24 cellular contexts compared by ENCODE assay signal in genomic region chr10:130775311-130775710, GRCh38.
A peak's percentile ranks its signal among the peaks of the same experiment; 100 is the strongest.
DNase-seq lines count a peak whose midpoint lies in the region; ATAC-seq, FAIRE-seq and TF ChIP-seq lines count a peak whose summit lies in the region.
"Had no signal": no experiment of that assay in that cellular context is flagged by ENCODE, and none has a peak within 500 bp of the region (broad histone marks: within the 10 kb centered on the region; RNA-seq: fewer than 3 reads in every experiment).

No MANE protein-coding gene starts in this region.

- peaks cover 0 to 34% (median 0%) of the 10 kb centered on the region in 7 donors for H3K27me3 ChIP-seq in spleen (replicated peaks in 1 of 7)
- H3K27me3 ChIP-seq: BE2C had no signal

- no peaks in the 10 kb centered on the region for H3K9me3 Mint-ChIP-seq in natural killer cell treated with Interleukin-12 subunit alpha and Interleukin-12 subunit beta and Interleukin-15 and Interleukin-18, amount 100 ng/mL, for 72 hours
- H3K9me3 Mint-ChIP-seq in natural killer cell = no peaks in the 10 kb centered on the region
- peaks cover 0 to 3% (median 0%) of the 10 kb centered on the region in 9 donors for H3K9me3 Mint-ChIP-seq in naive thymus-derived CD8-positive, alpha-beta T cell
- H3K9me3 Mint-ChIP-seq in nephron progenitor cell = peaks cover 3% of the 10 kb centered on the region

- no peak overlapping the region for H3K4me3 ChIP-seq in kidney (ENCODE audit: low read length in 2 of 2)
- H3K4me3 ChIP-seq in spleen = no peak overlapping the region
- H3K4me3 ChIP-seq: A549; BLaER1 treated with 17β-estradiol and CSF1 and Interleukin-3, amounts not matched to agents 10 nM and 100 nM; HAP-1 had no signal

- H3K4me1 ChIP-seq in kidney (ENCODE audit: control insufficient read depth in 1 of 2, insufficient read depth in 1 of 2, low read depth in 1 of 2, low read length in 2 of 2) = no peaks in the 10 kb centered on the region
- H3K4me1 ChIP-seq in spleen = no peaks in the 10 kb centered on the region
- H3K4me1 ChIP-seq: A549, BE2C, HAP-1 had no signal

- no peaks in the 10 kb centered on the region for H3K36me3 ChIP-seq in kidney (ENCODE audit: control insufficient read depth in 1 of 2, insufficient read depth in 2 of 2, low read length in 2 of 2)
- no peaks in the 10 kb centered on the region for H3K36me3 ChIP-seq in spleen
- H3K36me3 ChIP-seq: BE2C; BLaER1 treated with 17β-estradiol and CSF1 and Interleukin-3, amounts not matched to agents 10 nM and 100 nM; HAP-1 had no signal

- TF ChIP-seq POLR2A in spleen (IDR thresholded peaks at IDR 0.05) = no peak

- POLR2A ChIA-PET in naive thymus-derived CD8-positive, alpha-beta T cell (lab: Charles Lee) = no interaction called here

- no peaks in the 10 kb centered on the region for H3K36me3 Mint-ChIP-seq in natural killer cell treated with Interleukin-12 subunit alpha and Interleukin-12 subunit beta and Interleukin-15 and Interleukin-18, amount 100 ng/mL, for 72 hours
- H3K36me3 Mint-ChIP-seq in natural killer cell (no peaks in the 10 kb centered on the region), nephron progenitor cell (ENCODE audit: low read depth) (no peaks in the 10 kb centered on the region)
- H3K36me3 Mint-ChIP-seq in naive thymus-derived CD8-positive, alpha-beta T cell = no peaks in the 10 kb centered on the region
- H3K36me3 Mint-ChIP-seq: CD4-positive, alpha-beta memory T cell had no signal

- H3K9ac ChIP-seq in kidney (ENCODE audit: low read length in 2 of 2) = no peak overlapping the region
- H3K9ac ChIP-seq: BLaER1 treated with 17β-estradiol and CSF1 and Interleukin-3, amounts not matched to agents 10 nM and 100 nM had no signal

- WGBS in spleen, 5 donors = 64 to 89% (median 71%) methylated on average over 1 of the region's 1 CpG

- FAIRE-seq in kidney (lab: Jason Lieb, UNC) = no peak
- FAIRE-seq: A549, G401.6, GM12892, H54 had no signal

- no peak for ATAC-seq in natural killer cell treated with Interleukin-12 subunit alpha and Interleukin-12 subunit beta and Interleukin-15 and Interleukin-18, amount 100 ng/mL, for 72 hours
- ATAC-seq in natural killer cell = no peak
- ATAC-seq in naive thymus-derived CD8-positive, alpha-beta T cell = no peak
- ATAC-seq: A549 had no signal

- H3K4me3 Mint-ChIP-seq in natural killer cell treated with Interleukin-12 subunit alpha and Interleukin-12 subunit beta and Interleukin-15 and Interleukin-18, amount 100 ng/mL, for 72 hours = no peak overlapping the region
- no peak overlapping the region for H3K4me3 Mint-ChIP-seq in natural killer cell
- no peak overlapping the region for H3K4me3 Mint-ChIP-seq in naive thymus-derived CD8-positive, alpha-beta T cell
- no peak overlapping the region for H3K4me3 Mint-ChIP-seq in nephron progenitor cell
- H3K4me3 Mint-ChIP-seq: CD4-positive, alpha-beta memory T cell; HFFc6 had no signal

- no peaks in the 10 kb centered on the region for H3K4me1 Mint-ChIP-seq in natural killer cell treated with Interleukin-12 subunit alpha and Interleukin-12 subunit beta and Interleukin-15 and Interleukin-18, amount 100 ng/mL, for 72 hours (ENCODE audit: low read depth in 2 of 2)
- H3K4me1 Mint-ChIP-seq in natural killer cell = no peaks in the 10 kb centered on the region
- H3K4me1 Mint-ChIP-seq in naive thymus-derived CD8-positive, alpha-beta T cell = no peaks in the 10 kb centered on the region
- H3K4me1 Mint-ChIP-seq in nephron progenitor cell = no peaks in the 10 kb centered on the region
- H3K4me1 Mint-ChIP-seq: CD4-positive, alpha-beta memory T cell had no signal

- peaks cover 5 to 7% of the 10 kb centered on the region in 2 donors for H3K27me3 Mint-ChIP-seq in natural killer cell treated with Interleukin-12 subunit alpha and Interleukin-12 subunit beta and Interleukin-15 and Interleukin-18, amount 100 ng/mL, for 72 hours
- H3K27me3 Mint-ChIP-seq in natural killer cell (ENCODE audit: low read depth in 2 of 2) (no peaks in the 10 kb centered on the region), nephron progenitor cell (ENCODE audit: low read depth, poor library complexity) (peaks cover 20% of the 10 kb centered on the region)
- H3K27me3 Mint-ChIP-seq in naive thymus-derived CD8-positive, alpha-beta T cell = peaks cover 0 to 24% (median 6%) of the 10 kb centered on the region in 5 donors

- intact Hi-C loops in natural killer cell (cut with micrococcal nuclease) = no loop called here
- intact Hi-C loops in kidney (cut with DNase I) = no loop called here
- intact Hi-C loops in spleen (cut with DNase I; ENCODE audit: low total_unique reads) = no loop called here

- peak; percentile 23 for DNase-seq in natural killer cell treated with Interleukin-12 subunit alpha and Interleukin-12 subunit beta and Interleukin-15 and Interleukin-18, amount 100 ng/mL, for 72 hours (ENCODE audit: low spot score)
- DNase-seq in natural killer cell (no peak), kidney (peak; percentile 14), spleen (peak; percentile 52), nephron progenitor cell (no peak), EL (no peak)
- no peak for DNase-seq in naive thymus-derived CD8-positive, alpha-beta T cell
- DNase-seq: 8988T; ACHN; AML-193; BE2C; Calu3; CD4-positive, alpha-beta memory T cell; COR-L47; DMS53; DMS79 treated with DMSO at 0.1 percent for 48 hours; GOT3; HFFc6 had no signal

- TF ChIP-seq CTCF in natural killer cell (IDR thresholded peaks at IDR 0.05) = no peak
- TF ChIP-seq CTCF in kidney (IDR thresholded peaks at IDR 0.05; ENCODE audit: borderline replicate concordance, extremely low read depth, insufficient read depth) = no peak
- TF ChIP-seq CTCF in spleen (IDR thresholded peaks at IDR 0.05 in 8 of 11, conservative IDR thresholded peaks at IDR 0.05 in 3 of 11) = no peak
- TF ChIP-seq CTCF in nephron progenitor cell (IDR thresholded peaks at IDR 0.05) = no peak

- H3K27ac Mint-ChIP-seq in natural killer cell treated with Interleukin-12 subunit alpha and Interleukin-12 subunit beta and Interleukin-15 and Interleukin-18, amount 100 ng/mL, for 72 hours = no peak overlapping the region
- H3K27ac Mint-ChIP-seq in natural killer cell (no peak overlapping the region), nephron progenitor cell (no peak overlapping the region)
- H3K27ac Mint-ChIP-seq in naive thymus-derived CD8-positive, alpha-beta T cell = no peak overlapping the region
- H3K27ac Mint-ChIP-seq: CD4-positive, alpha-beta memory T cell; HFFc6 had no signal

- H3K27ac ChIP-seq in kidney (ENCODE audit: low read depth in 2 of 2, low read length in 2 of 2) = no peak overlapping the region
- H3K27ac ChIP-seq in spleen = no peak overlapping the region
- H3K27ac ChIP-seq: A549; BLaER1 treated with 17β-estradiol and CSF1 and Interleukin-3, amounts not matched to agents 10 nM and 100 nM had no signal

- H3K9me3 ChIP-seq in kidney (ENCODE audit: control insufficient read depth in 1 of 2, low read length in 2 of 2) = no peaks in the 10 kb centered on the region
- no peaks in the 10 kb centered on the region for H3K9me3 ChIP-seq in spleen
- H3K9me3 ChIP-seq: A549, BE2C, HAP-1 had no signal

Comparison
In these comparisons a context has a peak if more than half of its experiments do, and no peak if none do; other contexts are left out.
1. DNase-seq: peak in natural killer cell treated with Interleukin-12 subunit alpha and Interleukin-12 subunit beta and Interleukin-15 and Interleukin-18, amount 100 ng/mL, for 72 hours (single experiment), kidney (single experiment) and spleen (single experiment); none in natural killer cell (single experiment), naive thymus-derived CD8-positive, alpha-beta T cell (0 of 10), nephron progenitor cell (single experiment) and EL (single experiment).